1 cellular context compared by ENCODE assay signal in the genomic region with DNA sequence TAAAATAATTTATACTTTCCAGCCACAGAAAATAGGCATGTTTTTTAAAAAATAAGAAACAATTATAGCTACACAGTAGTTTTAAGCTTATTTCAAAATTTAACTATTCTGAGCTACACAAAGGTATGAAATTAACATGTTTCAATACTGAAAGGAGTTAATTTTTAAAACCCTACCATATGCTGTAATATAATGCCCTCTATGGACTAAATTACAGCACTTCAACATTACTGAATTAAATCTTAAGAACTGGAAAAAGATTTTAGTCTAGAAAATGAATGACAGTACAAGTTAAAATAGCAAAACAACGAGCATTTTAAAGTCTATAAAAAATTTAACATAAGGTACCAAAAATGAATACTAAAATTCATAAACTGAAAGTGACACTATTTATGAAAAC.
A peak's percentile ranks its signal among the peaks of the same experiment; 100 is the strongest.
TF ChIP-seq lines count a peak whose summit lies in the region.

No MANE protein-coding gene starts in this region.

TF ChIP-seq in K562, 482 proteins besides CTCF, POLR2A, EP300 and RAD21:
- TF ChIP-seq SMAD3 (CRISPR knock-in tag; conservative IDR thresholded peaks at IDR 0.05) (no peak), POLR2G (IDR thresholded peaks at IDR 0.05; ENCODE audit: low read depth, low read length) (0 out of 2 replicates have a peak, but pooled peaks have one; percentile 1)
